Comparison of ENCODE assay signal across 8 cellular contexts in genomic region chr5:142611154-142611553, GRCh38.
A peak's percentile ranks its signal among the peaks of the same experiment; 100 is the strongest.
DNase-seq lines count a peak whose midpoint lies in the region; ATAC-seq, FAIRE-seq and TF ChIP-seq lines count a peak whose summit lies in the region.

No MANE protein-coding gene starts in this region.

- no TSS peak for BruUV-seq in HepG2 (replicated peaks; lab: Mats Ljungman, UMichigan)

- ATAC-seq in HG02840 (IDR thresholded peaks at IDR 0.05; ENCODE audit: low FRiP score, unreplicated experiment) (peak; percentile 90), HepG2 (peak; percentile 97)

- intact Hi-C loops in HepG2 (cut with micrococcal nuclease; ENCODE audit: unreplicated experiment) = loop anchor here (1.0 to 2.0 kb wide), 2 partner anchors 44 to 88 kb away; no protein-coding TSS in a partner anchor

- peak; percentile 84 for FAIRE-seq in HepG2 (lab: Jason Lieb, UNC)

- no peaks in the 10 kb centered on the region for H3K9me3 ChIP-seq in HepG2 (ENCODE audit: low read length)

- no peaks in the 10 kb centered on the region for H3K36me3 ChIP-seq in HepG2 (replicated peaks in 1 of 2; ENCODE audit: control insufficient read depth in 1 of 2, insufficient read depth in 2 of 2, low read length in 2 of 2)

- TF ChIP-seq CTCF in HepG2 (CRISPR knock-in tag; IDR thresholded peaks at IDR 0.05) = peak; percentile 86

- no peaks in the 10 kb centered on the region for H3K79me2 ChIP-seq in HepG2 (ENCODE audit: insufficient read depth, low read length)

- CTCF ChIA-PET in HepG2 (lab: Yijun Ruan, JAX; ENCODE audit: low intra/inter-chr PET ratio, low total read pairs) = interaction anchor here (1.0 to 2.7 kb wide), 3 partner anchors 45 to 103 kb away, joined by 3 to 20 read pairs (median 4); no protein-coding TSS in a partner anchor

- no peak overlapping the region for H3K4me3 ChIP-seq in HepG2 (replicated peaks in 1 of 3; ENCODE audit: insufficient read depth in 1 of 3, low read depth in 2 of 3, low read length in 3 of 3)

- peak; percentile 69 for TF ChIP-seq RAD21 in HepG2 (CRISPR knock-in tag; IDR thresholded peaks at IDR 0.05)

- H3K9ac ChIP-seq in HepG2 (ENCODE audit: insufficient read depth, low read depth, low read length) = no peak overlapping the region

- in situ Hi-C loops in HepG2 (cut with HindIII; ENCODE audit: extremely low pct_ligation_motif_present, low pct_unique_long_range_greater_than_20kb) = no loop called here

- no peak overlapping the region for H3K27ac ChIP-seq in HepG2 (ENCODE audit: extremely low read length, insufficient read depth, low read length)

- POLR2A ChIA-PET in HepG2 (lab: Yijun Ruan, JAX) = no interaction called here

- no peaks in the 10 kb centered on the region for H3K4me1 ChIP-seq in HepG2 (ENCODE audit: insufficient read depth, low read length)

- peak; percentile 67 for DNase-seq in NCI-H510A treated with DMSO at 0.1 percent for 48 hours (lab: John Stamatoyannopoulos, UW)
- DNase-seq in NCI-H510A (lab: John Stamatoyannopoulos, UW) = no peak
- DNase-seq in NCI-H2196 treated with DMSO at 0.1 percent for 48 hours (lab: John Stamatoyannopoulos, UW; ENCODE audit: unreplicated experiment) = peak; percentile 39
- DNase-seq in activated CD4-positive, alpha-beta T cell treated with anti-CD3 and anti-CD28 coated beads for 1 hour = peak; percentile 38
- peak; percentile 3 to 52 for DNase-seq in cerebellar nuclear complex (lab: John Stamatoyannopoulos, UW)
- peak; percentile 48 for DNase-seq in HepG2 (ENCODE audit: low spot score)
- DNase-seq in stimulated activated CD8-positive, alpha-beta memory T cell treated with anti-CD3 and anti-CD28 coated beads, Interleukin-12 subunit alpha, Interleukin-12 subunit beta, amount 100 ng/mL, for 4 hours (ENCODE audit: low read depth) = peak; percentile 28

- no peak for TF ChIP-seq POLR2A in HepG2 (IDR thresholded peaks at IDR 0.05; ENCODE audit: insufficient read depth in 1 of 2, low read depth in 2 of 2, low read length in 2 of 2)

- 32% methylated on average over 8 of the region's 8 CpGs for WGBS in HepG2 (ENCODE audit: low lambda C conversion rate)

- peaks cover 3% of the 10 kb centered on the region; the same call in 1 of the 2 replicates for H4K20me1 ChIP-seq in HepG2 (ENCODE audit: insufficient read depth, low read length)

- H3K27me3 ChIP-seq in HepG2 (ENCODE audit: control insufficient read depth in 1 of 2, insufficient read depth in 2 of 2, low read length in 2 of 2) = peaks cover 0 to 19% of the 10 kb centered on the region in 2 experiments; a peak in 2 of 5 replicates

- no peak overlapping the region for H2AFZ ChIP-seq in HepG2 (ENCODE audit: low read length)

- H3K4me2 ChIP-seq in HepG2 (ENCODE audit: low read depth, low read length) = no peak overlapping the region

- TF ChIP-seq EP300 in HepG2 (IDR thresholded peaks at IDR 0.05; ENCODE audit: low read depth in 2 of 2, low read length in 2 of 2) = no peak
- TF ChIP-seq EP300 in HepG2 (CRISPR knock-in tag; IDR thresholded peaks at IDR 0.05; ENCODE audit: borderline replicate concordance) = no peak

TF ChIP-seq in HepG2, 621 proteins besides CTCF, POLR2A, EP300 and RAD21:
- TF ChIP-seq STAG1 (CRISPR knock-in tag; IDR thresholded peaks at IDR 0.05) = peak; percentile 83
- TF ChIP-seq SMC3 (IDR thresholded peaks at IDR 0.05; ENCODE audit: low read length) = peak; percentile 81
- TF ChIP-seq ZNF629 (CRISPR knock-in tag; conservative IDR thresholded peaks at IDR 0.05) = peak; percentile 69
- no peak for TF ChIP-seq MXI1 (IDR thresholded peaks at IDR 0.05; ENCODE audit: borderline replicate concordance, low read depth, low read length)
- TF ChIP-seq ARID4A (CRISPR knock-in tag; IDR thresholded peaks at IDR 0.05; ENCODE audit: borderline replicate concordance) = no peak
- 0 out of 2 replicates have a peak, but pooled peaks have one; percentile 80 for TF ChIP-seq ZNF576 (CRISPR knock-in tag; IDR thresholded peaks at IDR 0.05)
- TF ChIP-seq ONECUT2 (CRISPR knock-in tag; IDR thresholded peaks at IDR 0.05) = no peak
- peak; percentile 48 for TF ChIP-seq XRCC5 (optimal IDR thresholded peaks at IDR 0.05; ENCODE audit: low read length)
- TF ChIP-seq E2F1 (CRISPR knock-in tag; IDR thresholded peaks at IDR 0.05) = no peak
TF ChIP-seq in HepG2: peak in this region for 5.
